1 cellular context compared by ENCODE assay signal in genomic region chr10:78977761-78978305, GRCh38.
TF ChIP-seq lines count a peak whose summit lies in the region.

No MANE protein-coding gene starts in this region.

TF ChIP-seq in HepG2, 621 proteins besides CTCF, POLR2A, EP300 and RAD21 (continued from another document and continues in another):
- TF ChIP-seq, protein P1, sequence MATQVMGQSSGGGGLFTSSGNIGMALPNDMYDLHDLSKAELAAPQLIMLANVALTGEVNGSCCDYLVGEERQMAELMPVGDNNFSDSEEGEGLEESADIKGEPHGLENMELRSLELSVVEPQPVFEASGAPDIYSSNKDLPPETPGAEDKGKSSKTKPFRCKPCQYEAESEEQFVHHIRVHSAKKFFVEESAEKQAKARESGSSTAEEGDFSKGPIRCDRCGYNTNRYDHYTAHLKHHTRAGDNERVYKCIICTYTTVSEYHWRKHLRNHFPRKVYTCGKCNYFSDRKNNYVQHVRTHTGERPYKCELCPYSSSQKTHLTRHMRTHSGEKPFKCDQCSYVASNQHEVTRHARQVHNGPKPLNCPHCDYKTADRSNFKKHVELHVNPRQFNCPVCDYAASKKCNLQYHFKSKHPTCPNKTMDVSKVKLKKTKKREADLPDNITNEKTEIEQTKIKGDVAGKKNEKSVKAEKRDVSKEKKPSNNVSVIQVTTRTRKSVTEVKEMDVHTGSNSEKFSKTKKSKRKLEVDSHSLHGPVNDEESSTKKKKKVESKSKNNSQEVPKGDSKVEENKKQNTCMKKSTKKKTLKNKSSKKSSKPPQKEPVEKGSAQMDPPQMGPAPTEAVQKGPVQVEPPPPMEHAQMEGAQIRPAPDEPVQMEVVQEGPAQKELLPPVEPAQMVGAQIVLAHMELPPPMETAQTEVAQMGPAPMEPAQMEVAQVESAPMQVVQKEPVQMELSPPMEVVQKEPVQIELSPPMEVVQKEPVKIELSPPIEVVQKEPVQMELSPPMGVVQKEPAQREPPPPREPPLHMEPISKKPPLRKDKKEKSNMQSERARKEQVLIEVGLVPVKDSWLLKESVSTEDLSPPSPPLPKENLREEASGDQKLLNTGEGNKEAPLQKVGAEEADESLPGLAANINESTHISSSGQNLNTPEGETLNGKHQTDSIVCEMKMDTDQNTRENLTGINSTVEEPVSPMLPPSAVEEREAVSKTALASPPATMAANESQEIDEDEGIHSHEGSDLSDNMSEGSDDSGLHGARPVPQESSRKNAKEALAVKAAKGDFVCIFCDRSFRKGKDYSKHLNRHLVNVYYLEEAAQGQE (IDR thresholded peaks at IDR 0.05; ENCODE audit: borderline replicate concordance in 1 of 2, low read depth in 1 of 2, low read length in 2 of 2): no peak
- TF ChIP-seq ZSCAN22 (CRISPR knock-in tag; IDR thresholded peaks at IDR 0.05) (no peak), GZF1 (CRISPR knock-in tag; IDR thresholded peaks at IDR 0.05) (no peak), ZNF543 (CRISPR knock-in tag; IDR thresholded peaks at IDR 0.05) (no peak), XBP1 (CRISPR knock-in tag; IDR thresholded peaks at IDR 0.05) (no peak), SMARCE1 (IDR thresholded peaks at IDR 0.05; ENCODE audit: borderline replicate concordance) (no peak), NR1H2 (CRISPR knock-in tag; IDR thresholded peaks at IDR 0.05; ENCODE audit: borderline replicate concordance, low read depth) (no peak), MEF2D (CRISPR knock-in tag; IDR thresholded peaks at IDR 0.05) (no peak), HNRNPL (IDR thresholded peaks at IDR 0.05; ENCODE audit: low read depth, low read length) (0 out of 2 replicates have a peak, but pooled peaks have one; percentile 43), ZNF598 (CRISPR knock-in tag; IDR thresholded peaks at IDR 0.05; ENCODE audit: borderline replicate concordance) (0 out of 2 replicates have a peak, but pooled peaks have one; percentile 72), THYN1 (CRISPR knock-in tag; IDR thresholded peaks at IDR 0.05; ENCODE audit: borderline replicate concordance, low read depth) (no peak), THAP11 (CRISPR knock-in tag; IDR thresholded peaks at IDR 0.05) (peak; percentile 43; the same call in 1 of the 2 replicates), ZBTB7A (CRISPR knock-in tag; IDR thresholded peaks at IDR 0.05) (no peak), CEBPG (CRISPR knock-in tag; IDR thresholded peaks at IDR 0.05) (peak; percentile 95), HMG20B (CRISPR knock-in tag; conservative IDR thresholded peaks at IDR 0.05) (0 out of 2 replicates have a peak, but pooled peaks have one; percentile 10), RNF2 (conservative IDR thresholded peaks at IDR 0.05; ENCODE audit: low read depth) (no peak), GABPA (IDR thresholded peaks at IDR 0.05; ENCODE audit: low read depth, low read length) (no peak), GABPA (CRISPR knock-in tag; IDR thresholded peaks at IDR 0.05; ENCODE audit: low read depth) (no peak), ZSCAN12 (CRISPR knock-in tag; IDR thresholded peaks at IDR 0.05) (no peak), MTF2 (CRISPR knock-in tag; IDR thresholded peaks at IDR 0.05; ENCODE audit: borderline replicate concordance) (no peak), LCORL (IDR thresholded peaks at IDR 0.05) (peak; percentile 47; the same call in 1 of the 2 replicates), LCORL (CRISPR knock-in tag; IDR thresholded peaks at IDR 0.05) (peak; percentile 100), ZNF460 (CRISPR knock-in tag; IDR thresholded peaks at IDR 0.05; ENCODE audit: borderline replicate concordance) (no peak), STAT5B (CRISPR knock-in tag; IDR thresholded peaks at IDR 0.05) (no peak), NFE2 (CRISPR knock-in tag; IDR thresholded peaks at IDR 0.05) (no peak), IRF1 (CRISPR knock-in tag; IDR thresholded peaks at IDR 0.05; ENCODE audit: low read depth) (no peak), SP4 (CRISPR knock-in tag; IDR thresholded peaks at IDR 0.05) (no peak), ZNF280D (CRISPR knock-in tag; IDR thresholded peaks at IDR 0.05) (no peak), ZNF770 (CRISPR knock-in tag; IDR thresholded peaks at IDR 0.05) (no peak), FOXJ3 (CRISPR knock-in tag; IDR thresholded peaks at IDR 0.05; ENCODE audit: borderline replicate concordance) (no peak), TGIF2 (CRISPR knock-in tag; IDR thresholded peaks at IDR 0.05) (no peak), ZNF205 (CRISPR knock-in tag; IDR thresholded peaks at IDR 0.05) (no peak), NFATC3 (CRISPR knock-in tag; IDR thresholded peaks at IDR 0.05) (no peak)
- TF ChIP-seq, protein P2, sequence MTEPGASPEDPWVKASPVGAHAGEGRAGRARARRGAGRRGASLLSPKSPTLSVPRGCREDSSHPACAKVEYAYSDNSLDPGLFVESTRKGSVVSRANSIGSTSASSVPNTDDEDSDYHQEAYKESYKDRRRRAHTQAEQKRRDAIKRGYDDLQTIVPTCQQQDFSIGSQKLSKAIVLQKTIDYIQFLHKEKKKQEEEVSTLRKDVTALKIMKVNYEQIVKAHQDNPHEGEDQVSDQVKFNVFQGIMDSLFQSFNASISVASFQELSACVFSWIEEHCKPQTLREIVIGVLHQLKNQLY (CRISPR knock-in tag; IDR thresholded peaks at IDR 0.05): 0 out of 2 replicates have a peak, but pooled peaks have one; percentile 25
- TF ChIP-seq, protein P3, sequence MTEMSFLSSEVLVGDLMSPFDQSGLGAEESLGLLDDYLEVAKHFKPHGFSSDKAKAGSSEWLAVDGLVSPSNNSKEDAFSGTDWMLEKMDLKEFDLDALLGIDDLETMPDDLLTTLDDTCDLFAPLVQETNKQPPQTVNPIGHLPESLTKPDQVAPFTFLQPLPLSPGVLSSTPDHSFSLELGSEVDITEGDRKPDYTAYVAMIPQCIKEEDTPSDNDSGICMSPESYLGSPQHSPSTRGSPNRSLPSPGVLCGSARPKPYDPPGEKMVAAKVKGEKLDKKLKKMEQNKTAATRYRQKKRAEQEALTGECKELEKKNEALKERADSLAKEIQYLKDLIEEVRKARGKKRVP (CRISPR knock-in tag; IDR thresholded peaks at IDR 0.05): peak in 1 of 2 experiments; percentile 95; a peak in 2 of 4 replicates
- TF ChIP-seq, protein P4, sequence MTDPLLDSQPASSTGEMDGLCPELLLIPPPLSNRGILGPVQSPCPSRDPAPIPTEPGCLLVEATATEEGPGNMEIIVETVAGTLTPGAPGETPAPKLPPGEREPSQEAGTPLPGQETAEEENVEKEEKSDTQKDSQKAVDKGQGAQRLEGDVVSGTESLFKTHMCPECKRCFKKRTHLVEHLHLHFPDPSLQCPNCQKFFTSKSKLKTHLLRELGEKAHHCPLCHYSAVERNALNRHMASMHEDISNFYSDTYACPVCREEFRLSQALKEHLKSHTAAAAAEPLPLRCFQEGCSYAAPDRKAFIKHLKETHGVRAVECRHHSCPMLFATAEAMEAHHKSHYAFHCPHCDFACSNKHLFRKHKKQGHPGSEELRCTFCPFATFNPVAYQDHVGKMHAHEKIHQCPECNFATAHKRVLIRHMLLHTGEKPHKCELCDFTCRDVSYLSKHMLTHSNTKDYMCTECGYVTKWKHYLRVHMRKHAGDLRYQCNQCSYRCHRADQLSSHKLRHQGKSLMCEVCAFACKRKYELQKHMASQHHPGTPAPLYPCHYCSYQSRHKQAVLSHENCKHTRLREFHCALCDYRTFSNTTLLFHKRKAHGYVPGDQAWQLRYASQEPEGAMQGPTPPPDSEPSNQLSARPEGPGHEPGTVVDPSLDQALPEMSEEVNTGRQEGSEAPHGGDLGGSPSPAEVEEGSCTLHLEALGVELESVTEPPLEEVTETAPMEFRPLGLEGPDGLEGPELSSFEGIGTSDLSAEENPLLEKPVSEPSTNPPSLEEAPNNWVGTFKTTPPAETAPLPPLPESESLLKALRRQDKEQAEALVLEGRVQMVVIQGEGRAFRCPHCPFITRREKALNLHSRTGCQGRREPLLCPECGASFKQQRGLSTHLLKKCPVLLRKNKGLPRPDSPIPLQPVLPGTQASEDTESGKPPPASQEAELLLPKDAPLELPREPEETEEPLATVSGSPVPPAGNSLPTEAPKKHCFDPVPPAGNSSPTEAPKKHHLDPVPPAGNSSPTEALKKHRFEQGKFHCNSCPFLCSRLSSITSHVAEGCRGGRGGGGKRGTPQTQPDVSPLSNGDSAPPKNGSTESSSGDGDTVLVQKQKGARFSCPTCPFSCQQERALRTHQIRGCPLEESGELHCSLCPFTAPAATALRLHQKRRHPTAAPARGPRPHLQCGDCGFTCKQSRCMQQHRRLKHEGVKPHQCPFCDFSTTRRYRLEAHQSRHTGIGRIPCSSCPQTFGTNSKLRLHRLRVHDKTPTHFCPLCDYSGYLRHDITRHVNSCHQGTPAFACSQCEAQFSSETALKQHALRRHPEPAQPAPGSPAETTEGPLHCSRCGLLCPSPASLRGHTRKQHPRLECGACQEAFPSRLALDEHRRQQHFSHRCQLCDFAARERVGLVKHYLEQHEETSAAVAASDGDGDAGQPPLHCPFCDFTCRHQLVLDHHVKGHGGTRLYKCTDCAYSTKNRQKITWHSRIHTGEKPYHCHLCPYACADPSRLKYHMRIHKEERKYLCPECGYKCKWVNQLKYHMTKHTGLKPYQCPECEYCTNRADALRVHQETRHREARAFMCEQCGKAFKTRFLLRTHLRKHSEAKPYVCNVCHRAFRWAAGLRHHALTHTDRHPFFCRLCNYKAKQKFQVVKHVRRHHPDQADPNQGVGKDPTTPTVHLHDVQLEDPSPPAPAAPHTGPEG (CRISPR knock-in tag; IDR thresholded peaks at IDR 0.05): no peak
- TF ChIP-seq, protein P5, sequence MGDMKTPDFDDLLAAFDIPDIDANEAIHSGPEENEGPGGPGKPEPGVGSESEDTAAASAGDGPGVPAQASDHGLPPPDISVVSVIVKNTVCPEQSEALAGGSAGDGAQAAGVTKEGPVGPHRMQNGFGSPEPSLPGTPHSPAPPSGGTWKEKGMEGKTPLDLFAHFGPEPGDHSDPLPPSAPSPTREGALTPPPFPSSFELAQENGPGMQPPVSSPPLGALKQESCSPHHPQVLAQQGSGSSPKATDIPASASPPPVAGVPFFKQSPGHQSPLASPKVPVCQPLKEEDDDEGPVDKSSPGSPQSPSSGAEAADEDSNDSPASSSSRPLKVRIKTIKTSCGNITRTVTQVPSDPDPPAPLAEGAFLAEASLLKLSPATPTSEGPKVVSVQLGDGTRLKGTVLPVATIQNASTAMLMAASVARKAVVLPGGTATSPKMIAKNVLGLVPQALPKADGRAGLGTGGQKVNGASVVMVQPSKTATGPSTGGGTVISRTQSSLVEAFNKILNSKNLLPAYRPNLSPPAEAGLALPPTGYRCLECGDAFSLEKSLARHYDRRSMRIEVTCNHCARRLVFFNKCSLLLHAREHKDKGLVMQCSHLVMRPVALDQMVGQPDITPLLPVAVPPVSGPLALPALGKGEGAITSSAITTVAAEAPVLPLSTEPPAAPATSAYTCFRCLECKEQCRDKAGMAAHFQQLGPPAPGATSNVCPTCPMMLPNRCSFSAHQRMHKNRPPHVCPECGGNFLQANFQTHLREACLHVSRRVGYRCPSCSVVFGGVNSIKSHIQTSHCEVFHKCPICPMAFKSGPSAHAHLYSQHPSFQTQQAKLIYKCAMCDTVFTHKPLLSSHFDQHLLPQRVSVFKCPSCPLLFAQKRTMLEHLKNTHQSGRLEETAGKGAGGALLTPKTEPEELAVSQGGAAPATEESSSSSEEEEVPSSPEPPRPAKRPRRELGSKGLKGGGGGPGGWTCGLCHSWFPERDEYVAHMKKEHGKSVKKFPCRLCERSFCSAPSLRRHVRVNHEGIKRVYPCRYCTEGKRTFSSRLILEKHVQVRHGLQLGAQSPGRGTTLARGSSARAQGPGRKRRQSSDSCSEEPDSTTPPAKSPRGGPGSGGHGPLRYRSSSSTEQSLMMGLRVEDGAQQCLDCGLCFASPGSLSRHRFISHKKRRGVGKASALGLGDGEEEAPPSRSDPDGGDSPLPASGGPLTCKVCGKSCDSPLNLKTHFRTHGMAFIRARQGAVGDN (CRISPR knock-in tag; IDR thresholded peaks at IDR 0.05): peak; percentile 52
- TF ChIP-seq, protein P6, sequence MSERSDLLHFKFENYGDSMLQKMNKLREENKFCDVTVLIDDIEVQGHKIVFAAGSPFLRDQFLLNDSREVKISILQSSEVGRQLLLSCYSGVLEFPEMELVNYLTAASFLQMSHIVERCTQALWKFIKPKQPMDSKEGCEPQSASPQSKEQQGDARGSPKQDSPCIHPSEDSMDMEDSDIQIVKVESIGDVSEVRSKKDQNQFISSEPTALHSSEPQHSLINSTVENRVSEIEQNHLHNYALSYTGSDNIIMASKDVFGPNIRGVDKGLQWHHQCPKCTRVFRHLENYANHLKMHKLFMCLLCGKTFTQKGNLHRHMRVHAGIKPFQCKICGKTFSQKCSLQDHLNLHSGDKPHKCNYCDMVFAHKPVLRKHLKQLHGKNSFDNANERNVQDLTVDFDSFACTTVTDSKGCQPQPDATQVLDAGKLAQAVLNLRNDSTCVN (CRISPR knock-in tag; IDR thresholded peaks at IDR 0.05; ENCODE audit: borderline replicate concordance): no peak
